ENCODE assay signal across 1 cellular context in genomic region chr1:171792656-171793055, GRCh38.
TF ChIP-seq lines count a peak whose summit lies in the region.

No MANE protein-coding gene starts in this region.

TF ChIP-seq in GM23338, 12 proteins besides CTCF, POLR2A, EP300 and RAD21 (continued from another document):
- no peak for TF ChIP-seq ETS1 (IDR thresholded peaks at IDR 0.05)
- TF ChIP-seq ZNF462 (CRISPR knock-in tag; IDR thresholded peaks at IDR 0.05): no peak
- TF ChIP-seq EZH2phosphoT487 (IDR thresholded peaks at IDR 0.05; ENCODE audit: unreplicated experiment): no peak
- TF ChIP-seq EZH2 (IDR thresholded peaks at IDR 0.05; ENCODE audit: low read depth, unreplicated experiment): no peak
- TF ChIP-seq STAT1 (IDR thresholded peaks at IDR 0.05; ENCODE audit: unreplicated experiment): no peak
- TF ChIP-seq JUNB (IDR thresholded peaks at IDR 0.05; ENCODE audit: unreplicated experiment): no peak
- no peak for TF ChIP-seq ZNF114 (CRISPR knock-in tag; IDR thresholded peaks at IDR 0.05)
- no peak for TF ChIP-seq NANOG (IDR thresholded peaks at IDR 0.05; ENCODE audit: borderline replicate concordance)
- no peak for TF ChIP-seq POLR2AphosphoS5 (IDR thresholded peaks at IDR 0.05; ENCODE audit: low read depth)
